ENCODE assay signal across 8 cellular contexts in genomic region chr10:104334965-104335650, GRCh38. TPM values are rescaled to one million over a fixed set of nuclear protein-coding genes. Genes with fewer than 3 reads are reported as not detected.
DNase-seq lines count a peak whose midpoint lies in the region; ATAC-seq and TF ChIP-seq lines count a peak whose summit lies in the region.

No MANE protein-coding gene starts in this region.

- H3K36me3 Mint-ChIP-seq in stimulated activated naive B cell treated with anti-CD40 and anti-IgM and Interleukin-4, amounts not matched to agents 10 μg/mL and 1 μg/mL and 100 μg/mL, for 72 hours = peaks cover 8 to 25% of the 10 kb centered on the region in 2 donors
- H3K36me3 Mint-ChIP-seq in WTC11 = no peaks in the 10 kb centered on the region

- peak overlapping the region; percentile 62 for H3K27ac Mint-ChIP-seq in stimulated activated naive B cell treated with anti-CD40 and anti-IgM and Interleukin-4, amounts not matched to agents 10 μg/mL and 1 μg/mL and 100 μg/mL, for 72 hours
- no peak overlapping the region; the same call in 1 of the 2 replicates for H3K27ac Mint-ChIP-seq in WTC11

- H3K27ac ChIP-seq in VCaP (peak overlapping the region; percentile 94; the same call in 1 of the 2 replicates), foreskin keratinocyte (peak overlapping the region; percentile 76)

- CTCF ChIA-PET in WTC11 (lab: Charles Lee) = interaction anchor here (1.9 kb wide), 1 partner anchor 18 kb away, joined by 5 read pairs; no protein-coding TSS in a partner anchor

- peaks cover 44% of the 10 kb centered on the region for H3K4me1 ChIP-seq in foreskin keratinocyte

- no peaks in the 10 kb centered on the region for H3K27me3 ChIP-seq in foreskin keratinocyte

- H3K9me3 Mint-ChIP-seq in stimulated activated naive B cell treated with anti-CD40 and anti-IgM and Interleukin-4, amounts not matched to agents 10 μg/mL and 1 μg/mL and 100 μg/mL, for 72 hours = no peaks in the 10 kb centered on the region
- H3K9me3 Mint-ChIP-seq in WTC11 = no peaks in the 10 kb centered on the region

- peak; percentile 32 for ATAC-seq in foreskin keratinocyte
- ATAC-seq in stimulated activated naive B cell treated with anti-CD40 and anti-IgM and Interleukin-4, amounts not matched to agents 10 μg/mL and 1 μg/mL and 100 μg/mL, for 72 hours (replicated peaks) = no peak
- no peak for ATAC-seq in WTC11

- H3K27me3 Mint-ChIP-seq in stimulated activated naive B cell treated with anti-CD40 and anti-IgM and Interleukin-4, amounts not matched to agents 10 μg/mL and 1 μg/mL and 100 μg/mL, for 72 hours = no peaks in the 10 kb centered on the region
- H3K27me3 Mint-ChIP-seq in WTC11 (ENCODE audit: low read depth) = no peaks in the 10 kb centered on the region

- POLR2A ChIA-PET in WTC11 (lab: Charles Lee) = no interaction called here

- no peak for TF ChIP-seq CTCF in VCaP (conservative IDR thresholded peaks at IDR 0.05)
- no peak for TF ChIP-seq CTCF in foreskin keratinocyte (conservative IDR thresholded peaks at IDR 0.05)
- no peak for TF ChIP-seq CTCF in WTC11 (IDR thresholded peaks at IDR 0.05)

- peak overlapping the region; percentile 36 to 60 for H3K4me3 Mint-ChIP-seq in stimulated activated naive B cell treated with anti-CD40 and anti-IgM and Interleukin-4, amounts not matched to agents 10 μg/mL and 1 μg/mL and 100 μg/mL, for 72 hours
- no peak overlapping the region; the same call in 1 of the 2 replicates for H3K4me3 Mint-ChIP-seq in WTC11

- DNase-seq in DMS53 (lab: John Stamatoyannopoulos, UW) = peak; percentile 17
- no peak for DNase-seq in DMS53 treated with DMSO at 0.1 percent for 48 hours (lab: John Stamatoyannopoulos, UW; ENCODE audit: unreplicated experiment)
- DNase-seq in foreskin keratinocyte = no peak
- no peak for DNase-seq in stimulated activated naive B cell treated with anti-CD40 and anti-IgM and Interleukin-4, amounts not matched to agents 10 μg/mL and 1 μg/mL and 100 μg/mL, for 72 hours
- no peak for DNase-seq in WTC11 (ENCODE audit: low spot score)
- no peak for DNase-seq in effector CD8-positive, alpha-beta T cell (lab: John Stamatoyannopoulos, UW)
- no peak for DNase-seq in HCEC 1CT

- H3K4me1 Mint-ChIP-seq in stimulated activated naive B cell treated with anti-CD40 and anti-IgM and Interleukin-4, amounts not matched to agents 10 μg/mL and 1 μg/mL and 100 μg/mL, for 72 hours = peaks cover 58 to 76% of the 10 kb centered on the region in 2 donors
- peaks cover 81% of the 10 kb centered on the region for H3K4me1 Mint-ChIP-seq in WTC11

TF ChIP-seq in WTC11, 78 proteins besides CTCF, POLR2A, EP300 and RAD21:
- TF ChIP-seq ZNF121 (CRISPR knock-in tag; IDR thresholded peaks at IDR 0.05) (no peak), ATF2 (CRISPR knock-in tag; IDR thresholded peaks at IDR 0.05; ENCODE audit: borderline replicate concordance, low read depth) (no peak), PRRX2 (CRISPR knock-in tag; IDR thresholded peaks at IDR 0.05) (no peak), CDX4 (CRISPR knock-in tag; IDR thresholded peaks at IDR 0.05; ENCODE audit: borderline replicate concordance) (no peak), SOX15 (CRISPR knock-in tag; IDR thresholded peaks at IDR 0.05) (no peak), CREM (CRISPR knock-in tag; IDR thresholded peaks at IDR 0.05) (no peak), USF1 (CRISPR knock-in tag; IDR thresholded peaks at IDR 0.05) (no peak), ATF1 (CRISPR knock-in tag; IDR thresholded peaks at IDR 0.05) (no peak), ATF3 (CRISPR knock-in tag; conservative IDR thresholded peaks at IDR 0.05) (no peak), ZNF671 (CRISPR knock-in tag; IDR thresholded peaks at IDR 0.05) (no peak)

RNA-seq across cellular contexts. Expression of gene ITPRIP, which starts 3.2 kb away (rescaled TPM):
- 12.3 and 12.4 TPM in 2 replicates for total RNA-seq in foreskin keratinocyte
- polyA plus RNA-seq in foreskin keratinocyte = 11.2 and 11.3 TPM in 2 replicates
- 13.0 to 16.8 TPM (median 13.4 TPM) in 3 replicates for total RNA-seq in WTC11 (2021)

RNA-seq across cellular contexts. Expression of gene CFAP58, which starts 18.5 kb away (rescaled TPM):
- total RNA-seq in foreskin keratinocyte = 0.17 and 0.74 TPM in 2 replicates
- 0.25 and 0.48 TPM in 2 replicates for polyA plus RNA-seq in foreskin keratinocyte
- 0.92 to 1.1 TPM (median 1.0 TPM) in 3 replicates for total RNA-seq in WTC11 (2021)
